ENCODE assay signal across 24 cellular contexts in genomic region chr22:49660794-49661781, GRCh38.
DNase-seq lines count a peak whose midpoint lies in the region; ATAC-seq and TF ChIP-seq lines count a peak whose summit lies in the region.
"Had no signal": no experiment of that assay in that cellular context is flagged by ENCODE, and none has a peak within 500 bp of the region (broad histone marks: within the 10 kb centered on the region; RNA-seq: fewer than 3 reads in every experiment).

No MANE protein-coding gene starts in this region.

- H3K36me3 ChIP-seq in spleen = no peaks in the 10 kb centered on the region
- H3K36me3 ChIP-seq in esophagus muscularis mucosa = no peaks in the 10 kb centered on the region
- H3K36me3 ChIP-seq: MG63, neural progenitor cell, right atrium auricular region, tibial artery had no signal

- no peak overlapping the region for H3K4me3 Mint-ChIP-seq in WTC11
- H3K4me3 Mint-ChIP-seq: activated naive CD4-positive, alpha-beta T cell treated with anti-CD3 and anti-CD28 coated beads, Interleukin-2, amount 10 ng/mL, durations not matched to agents 7 days and 5 days; neural progenitor cell had no signal

- intact Hi-C loops in spleen (cut with DNase I; ENCODE audit: low total_unique reads) (no loop called here), esophagus muscularis mucosa (cut with DNase I) (no loop called here)

- POLR2A ChIA-PET in WTC11 (lab: Charles Lee) = no interaction called here

- ATAC-seq in WTC11 (no peak), HG03196 (IDR thresholded peaks at IDR 0.05; ENCODE audit: unreplicated experiment) (no peak)
- ATAC-seq: body of pancreas, esophagus mucosa, GM12878, Panc1 had no signal

- no peaks in the 10 kb centered on the region; the same call in 1 of the 2 replicates for H3K27me3 Mint-ChIP-seq in WTC11 (ENCODE audit: low read depth)

- peaks cover 21% of the 10 kb centered on the region for H3K4me1 Mint-ChIP-seq in WTC11

- no peak overlapping the region for H3K4me3 ChIP-seq in spleen
- no peak overlapping the region for H3K4me3 ChIP-seq in esophagus muscularis mucosa
- H3K4me3 ChIP-seq: body of pancreas, GM12878, MG63, neural progenitor cell, right atrium auricular region, tibial artery had no signal

- H3K9me3 Mint-ChIP-seq in WTC11 = no peaks in the 10 kb centered on the region
- H3K9me3 Mint-ChIP-seq: activated naive CD4-positive, alpha-beta T cell treated with anti-CD3 and anti-CD28 coated beads, Interleukin-2, amount 10 ng/mL, durations not matched to agents 7 days and 5 days; CD4-positive, CD25-positive, alpha-beta regulatory T cell had no signal

- peak; percentile 50 for DNase-seq in NCI-H1436 (lab: John Stamatoyannopoulos, UW)
- no peak for DNase-seq in NCI-H1436 treated with DMSO at 0.1 percent for 48 hours (lab: John Stamatoyannopoulos, UW)
- DNase-seq in NAMALWA (ENCODE audit: low spot score) = peak; percentile 64
- peak; percentile 7 for DNase-seq in WTC11 (ENCODE audit: low spot score)
- peak; percentile 67 for DNase-seq in spleen
- no peak for DNase-seq in AG20443 (ENCODE audit: low spot score)
- DNase-seq in esophagus muscularis mucosa (ENCODE audit: extremely low spot score) = no peak
- DNase-seq: 8988T; activated naive CD4-positive, alpha-beta T cell treated with anti-CD3 and anti-CD28 coated beads, Interleukin-2, amount 10 ng/mL, durations not matched to agents 7 days and 5 days; CD4-positive, CD25-positive, alpha-beta regulatory T cell; mesenchymal stem cell; MG63; NCI-H446; stimulated activated CD4-positive, alpha-beta T cell treated with anti-CD3 and anti-CD28 coated beads, Interleukin-2, amount 100 ng/mL, for 48 hours; stimulated activated CD8-positive, alpha-beta memory T cell treated with anti-CD3 and anti-CD28 coated beads, Interleukin-4, amount 100 ng/mL, for 48 hours; SW 1271 had no signal

- 81 to 90% (median 87%) methylated on average over 30 to 40 of the region's 40 CpGs for WGBS in spleen, 5 donors
- WGBS in esophagus muscularis mucosa = 85% methylated on average over 37 of the region's 40 CpGs

- peaks cover 7 to 46% (median 28%) of the 10 kb centered on the region in 6 donors for H3K4me1 ChIP-seq in spleen
- H3K4me1 ChIP-seq in esophagus muscularis mucosa = peaks cover 0 to 9% (median 0%) of the 10 kb centered on the region in 4 donors
- H3K4me1 ChIP-seq: body of pancreas, right atrium auricular region, tibial artery had no signal

- CTCF ChIA-PET in WTC11 (lab: Charles Lee) = interaction anchor here (0.9 to 1.3 kb wide), 2 partner anchors 41 to 74 kb away, joined by 3 read pairs; no protein-coding TSS in a partner anchor

- no peaks in the 10 kb centered on the region for H3K9me3 ChIP-seq in spleen
- H3K9me3 ChIP-seq in esophagus muscularis mucosa = no peaks in the 10 kb centered on the region
- H3K9me3 ChIP-seq: body of pancreas, MG63, right atrium auricular region, tibial artery had no signal

- no peak for TF ChIP-seq EP300 in esophagus muscularis mucosa (IDR thresholded peaks at IDR 0.05)

- H3K27ac ChIP-seq in spleen (peak overlapping the region in 2 of 8 donors; percentile 87 to 89), esophagus muscularis mucosa (replicated peaks in 1 of 4) (no peak overlapping the region)
- H3K27ac ChIP-seq: body of pancreas, neural progenitor cell, right atrium auricular region, tibial artery had no signal

- H3K27me3 ChIP-seq in spleen (replicated peaks in 1 of 7) (peaks cover 0 to 5% (median 0%) of the 10 kb centered on the region in 7 donors), esophagus muscularis mucosa (peaks cover 0 to 74% (median 1%) of the 10 kb centered on the region in 4 donors)
- H3K27me3 ChIP-seq: neural progenitor cell, right atrium auricular region had no signal

- no peaks in the 10 kb centered on the region for H3K36me3 Mint-ChIP-seq in WTC11
- H3K36me3 Mint-ChIP-seq: neural progenitor cell had no signal

- TF ChIP-seq CTCF in WTC11 (IDR thresholded peaks at IDR 0.05) (no peak), spleen (IDR thresholded peaks at IDR 0.05 in 8 of 11, conservative IDR thresholded peaks at IDR 0.05 in 3 of 11) (no peak), esophagus muscularis mucosa (IDR thresholded peaks at IDR 0.05) (no peak)

- no peak for TF ChIP-seq POLR2A in spleen (IDR thresholded peaks at IDR 0.05)
- no peak for TF ChIP-seq POLR2A in esophagus muscularis mucosa (IDR thresholded peaks at IDR 0.05; ENCODE audit: low read depth)

- no peak overlapping the region; the same call in 1 of the 2 replicates for H3K27ac Mint-ChIP-seq in WTC11
- H3K27ac Mint-ChIP-seq: activated naive CD4-positive, alpha-beta T cell treated with anti-CD3 and anti-CD28 coated beads, Interleukin-2, amount 10 ng/mL, durations not matched to agents 7 days and 5 days; neural progenitor cell had no signal

TF ChIP-seq in WTC11, 78 proteins besides CTCF, POLR2A, EP300 and RAD21:
- TF ChIP-seq ZNF532 (CRISPR knock-in tag; IDR thresholded peaks at IDR 0.05; ENCODE audit: borderline replicate concordance) (no peak), ZNF263 (CRISPR knock-in tag; IDR thresholded peaks at IDR 0.05; ENCODE audit: low read depth) (0 out of 2 replicates have a peak, but pooled peaks have one; percentile 34)

Comparison
In these comparisons a context has a peak if more than half of its experiments do, and no peak if none do; other contexts are left out.
1. DNase-seq: peak in NCI-H1436 (single experiment), NAMALWA (single experiment), WTC11 (single experiment) and spleen (single experiment); none in NCI-H1436 treated with DMSO at 0.1 percent for 48 hours (single experiment), AG20443 (single experiment) and esophagus muscularis mucosa (single experiment).